19 cellular contexts compared by ENCODE assay signal in the genomic region with DNA sequence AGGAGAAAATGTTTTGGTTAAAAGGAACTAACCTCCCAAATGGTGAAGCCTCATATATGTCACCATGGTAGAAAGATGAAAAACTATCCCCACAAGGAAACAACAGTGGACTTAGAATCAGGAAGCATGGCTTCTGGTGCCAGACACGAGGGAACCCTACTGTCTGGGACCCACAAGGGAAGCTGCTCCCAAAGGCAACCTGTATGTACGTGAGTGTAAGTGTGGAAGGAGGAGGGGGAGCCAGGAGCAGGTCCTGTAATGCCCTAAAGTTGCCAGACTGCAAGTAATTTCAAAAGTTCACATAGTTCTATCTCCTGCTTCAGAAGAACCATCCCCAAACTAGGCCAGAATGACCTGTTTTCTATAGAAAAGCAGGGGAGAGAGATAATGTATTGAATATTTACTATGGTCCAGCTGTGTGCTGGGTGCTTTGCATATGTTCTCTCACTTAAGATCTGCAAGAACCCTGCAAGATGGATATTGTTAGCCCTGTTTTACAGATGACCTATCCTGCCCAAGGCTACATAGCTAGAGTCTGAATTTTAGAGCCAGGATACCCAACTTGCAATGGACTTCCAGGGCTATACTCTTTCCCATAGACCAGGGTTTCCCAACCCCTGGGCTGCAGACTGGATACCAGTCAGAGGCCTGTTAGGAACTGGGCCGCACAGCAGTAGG.
"Had no signal": no experiment of that assay in that cellular context is flagged by ENCODE, and none has a peak within 500 bp of the region (broad histone marks: within the 10 kb centered on the region; RNA-seq: fewer than 3 reads in every experiment).

No MANE protein-coding gene starts in this region.

- H3K27me3 ChIP-seq: ascending aorta, heart left ventricle, left lung, upper lobe of left lung had no signal

- H3K36me3 ChIP-seq: ascending aorta had no signal

- H3K27ac Mint-ChIP-seq: activated naive CD8-positive, alpha-beta T cell treated with anti-CD3 and anti-CD28 coated beads, Interleukin-2, amount 50 U/mL, for 24 hours; memory B cell; stimulated activated naive CD8-positive, alpha-beta T cell treated with anti-CD3 and anti-CD28 coated beads, Interleukin-15, Interleukin-2, amounts not matched to agents 100 ng/mL and 50 ng/mL, for 24 hours; WTC11 had no signal

- H3K4me3 ChIP-seq: ascending aorta, heart left ventricle, left lung, psoas muscle, upper lobe of left lung had no signal

- H3K36me3 Mint-ChIP-seq: memory B cell had no signal

- H3K27ac ChIP-seq: ascending aorta, heart left ventricle, left lung, psoas muscle, upper lobe of left lung had no signal

- H3K9me3 ChIP-seq: ascending aorta, heart left ventricle, left lung, psoas muscle, SK-N-SH, upper lobe of left lung had no signal

- H3K9ac ChIP-seq: SK-N-SH had no signal

- H3K4me2 ChIP-seq: SK-N-SH had no signal

- H3K4me1 Mint-ChIP-seq: memory B cell had no signal

- FAIRE-seq: bronchial epithelial cell, islet of Langerhans had no signal

- DNase-seq: activated gamma-delta T cell; activated naive CD8-positive, alpha-beta T cell treated with anti-CD3 and anti-CD28 coated beads, Interleukin-2, amount 50 U/mL, for 24 hours; foreskin melanocyte; heart left ventricle; left lung; occipital lobe; psoas muscle; SK-N-SH; stimulated activated CD4-positive, alpha-beta T cell treated with anti-CD3 and anti-CD28 coated beads, Interleukin-2, amount 100 ng/mL, for 24 hours; T-helper 1 cell; upper lobe of left lung had no signal

- H3K4me3 Mint-ChIP-seq: activated naive CD8-positive, alpha-beta T cell treated with anti-CD3 and anti-CD28 coated beads, Interleukin-2, amount 50 U/mL, for 24 hours; memory B cell; natural killer cell treated with Interleukin-12 subunit alpha and Interleukin-12 subunit beta and Interleukin-15 and Interleukin-18, amount 100 ng/mL, for 72 hours; stimulated activated naive CD8-positive, alpha-beta T cell treated with anti-CD3 and anti-CD28 coated beads, Interleukin-15, Interleukin-2, amounts not matched to agents 100 ng/mL and 50 ng/mL, for 24 hours; WTC11 had no signal

- H3K4me1 ChIP-seq: ascending aorta, psoas muscle, upper lobe of left lung had no signal

- ATAC-seq: activated naive CD8-positive, alpha-beta T cell treated with anti-CD3 and anti-CD28 coated beads, Interleukin-2, amount 50 U/mL, for 24 hours; heart left ventricle; left lung; natural killer cell treated with Interleukin-12 subunit alpha and Interleukin-12 subunit beta and Interleukin-15 and Interleukin-18, amount 100 ng/mL, for 72 hours; psoas muscle; sciatic nerve; WTC11 had no signal

- H3K9me3 Mint-ChIP-seq: activated naive CD8-positive, alpha-beta T cell treated with anti-CD3 and anti-CD28 coated beads, Interleukin-2, amount 50 U/mL, for 24 hours; natural killer cell treated with Interleukin-12 subunit alpha and Interleukin-12 subunit beta and Interleukin-15 and Interleukin-18, amount 100 ng/mL, for 72 hours; stimulated activated naive CD8-positive, alpha-beta T cell treated with anti-CD3 and anti-CD28 coated beads, Interleukin-15, Interleukin-2, amounts not matched to agents 100 ng/mL and 50 ng/mL, for 24 hours; WTC11 had no signal

- H3K27me3 Mint-ChIP-seq: activated naive CD8-positive, alpha-beta T cell treated with anti-CD3 and anti-CD28 coated beads, Interleukin-2, amount 50 U/mL, for 24 hours; memory B cell; natural killer cell treated with Interleukin-12 subunit alpha and Interleukin-12 subunit beta and Interleukin-15 and Interleukin-18, amount 100 ng/mL, for 72 hours; stimulated activated naive CD8-positive, alpha-beta T cell treated with anti-CD3 and anti-CD28 coated beads, Interleukin-15, Interleukin-2, amounts not matched to agents 100 ng/mL and 50 ng/mL, for 24 hours had no signal
